Comparison of ENCODE assay signal across 22 cellular contexts in genomic region chrX:20740443-20740842, GRCh38.
DNase-seq lines count a peak whose midpoint lies in the region; ATAC-seq, FAIRE-seq and TF ChIP-seq lines count a peak whose summit lies in the region.
"Had no signal": no experiment of that assay in that cellular context is flagged by ENCODE, and none has a peak within 500 bp of the region (broad histone marks: within the 10 kb centered on the region; RNA-seq: fewer than 3 reads in every experiment).

No MANE protein-coding gene starts in this region.

- FAIRE-seq in D721Med (lab: Jason Lieb, UNC) = no peak
- FAIRE-seq: GM12878 had no signal

- H3K36me3 ChIP-seq in endodermal cell (ENCODE audit: control insufficient read depth, insufficient read depth, low read length) (no peaks in the 10 kb centered on the region), neural progenitor cell (no peaks in the 10 kb centered on the region), mammary epithelial cell (ENCODE audit: insufficient read depth, low read length) (no peaks in the 10 kb centered on the region)

- H3K27me3 ChIP-seq in endodermal cell (ENCODE audit: control insufficient read depth, insufficient read depth, low read length, poor library complexity, severe bottlenecking) (no peaks in the 10 kb centered on the region), neural progenitor cell (no peaks in the 10 kb centered on the region), mammary epithelial cell (ENCODE audit: insufficient read depth, low read length) (no peaks in the 10 kb centered on the region)

- H3K9ac ChIP-seq in endodermal cell (ENCODE audit: extremely low read depth, low read length, poor library complexity, severe bottlenecking) (no peak overlapping the region), neural progenitor cell (no peak overlapping the region), mammary epithelial cell (ENCODE audit: insufficient read depth, low read length) (no peak overlapping the region)
- H3K9ac ChIP-seq: GM23248 had no signal

- H3K79me2 ChIP-seq in neural progenitor cell (ENCODE audit: low read depth) (no peaks in the 10 kb centered on the region), mammary epithelial cell (ENCODE audit: insufficient read depth, low read length) (no peaks in the 10 kb centered on the region)

- no peak overlapping the region for H3K27ac Mint-ChIP-seq in activated CD4-positive, alpha-beta T cell treated with anti-CD3 and anti-CD28 coated beads for 36 hours
- no peak overlapping the region for H3K27ac Mint-ChIP-seq in endodermal cell
- H3K27ac Mint-ChIP-seq in neural progenitor cell = no peak overlapping the region
- H3K27ac Mint-ChIP-seq: CD14-positive monocyte had no signal

- no TSS peak for BruUV-seq in mammary epithelial cell (replicated peaks; lab: Mats Ljungman, UMichigan)

- peak; percentile 5 for DNase-seq in activated CD4-positive, alpha-beta T cell treated with anti-CD3 and anti-CD28 coated beads for 36 hours
- no peak for DNase-seq in activated CD4-positive, alpha-beta T cell treated with anti-CD3 and anti-CD28 coated beads for 4 hours
- peak; percentile 20 for DNase-seq in HT-29 (ENCODE audit: low spot score)
- DNase-seq in endodermal cell = peak; percentile 49
- peak; percentile 21 for DNase-seq in neural progenitor cell (ENCODE audit: low spot score)
- DNase-seq in mammary epithelial cell = no peak
- no peak for DNase-seq in NCI-H2107 treated with DMSO at 0.1 percent for 48 hours (lab: John Stamatoyannopoulos, UW; ENCODE audit: unreplicated experiment)
- DNase-seq in D721Med (ENCODE audit: insufficient read length, low spot score) = no peak
- DNase-seq: AML-193, COR-L47, GM23248, KBM-7, NCI-H1105, NCI-H187, NCI-H2171, NCI-H69, PC-9, SIG-M5, T-helper 1 cell had no signal

- H3K27me3 Mint-ChIP-seq in activated CD4-positive, alpha-beta T cell treated with anti-CD3 and anti-CD28 coated beads for 36 hours = peaks cover 5% of the 10 kb centered on the region
- H3K27me3 Mint-ChIP-seq in endodermal cell (ENCODE audit: insufficient read depth) (no peaks in the 10 kb centered on the region), neural progenitor cell (ENCODE audit: insufficient read depth, low read depth) (no peaks in the 10 kb centered on the region)

- dilution Hi-C loops in mammary epithelial cell (cut with HindIII; ENCODE audit: low sequenced_read_pairs) = no loop called here

- H3K27ac ChIP-seq in endodermal cell (ENCODE audit: low read depth, low read length) (no peak overlapping the region), neural progenitor cell (no peak overlapping the region), mammary epithelial cell (ENCODE audit: insufficient read depth, low read depth, low read length) (no peak overlapping the region)
- H3K27ac ChIP-seq: GM23248, PC-9, RWPE1 had no signal

- peaks cover 5% of the 10 kb centered on the region for H3K4me1 Mint-ChIP-seq in activated CD4-positive, alpha-beta T cell treated with anti-CD3 and anti-CD28 coated beads for 36 hours
- H3K4me1 Mint-ChIP-seq in endodermal cell (peaks cover 3% of the 10 kb centered on the region), neural progenitor cell (no peaks in the 10 kb centered on the region)
- H3K4me1 Mint-ChIP-seq: CD14-positive monocyte had no signal

- H3K9me3 ChIP-seq in endodermal cell (ENCODE audit: control insufficient read depth, low read length) (no peaks in the 10 kb centered on the region), neural progenitor cell (ENCODE audit: low read depth) (no peaks in the 10 kb centered on the region), mammary epithelial cell (replicated peaks; ENCODE audit: insufficient read depth, low read length) (no peaks in the 10 kb centered on the region)

- H3K4me1 ChIP-seq in endodermal cell (ENCODE audit: control insufficient read depth, insufficient read depth, low read length) (no peaks in the 10 kb centered on the region), neural progenitor cell (no peaks in the 10 kb centered on the region), mammary epithelial cell (ENCODE audit: insufficient read depth, low read length) (no peaks in the 10 kb centered on the region)

- no peaks in the 10 kb centered on the region for H3K36me3 Mint-ChIP-seq in activated CD4-positive, alpha-beta T cell treated with anti-CD3 and anti-CD28 coated beads for 36 hours (ENCODE audit: low read depth)
- H3K36me3 Mint-ChIP-seq in endodermal cell (ENCODE audit: low read depth) = no peaks in the 10 kb centered on the region
- no peaks in the 10 kb centered on the region for H3K36me3 Mint-ChIP-seq in neural progenitor cell
- H3K36me3 Mint-ChIP-seq: CD14-positive monocyte had no signal

- H2AFZ ChIP-seq in neural progenitor cell (replicated peaks) (no peak overlapping the region), mammary epithelial cell (ENCODE audit: low read depth, low read length) (no peak overlapping the region)
- H2AFZ ChIP-seq: GM23248, PC-9 had no signal

- H3K4me2 ChIP-seq in neural progenitor cell = no peak overlapping the region
- no peak overlapping the region for H3K4me2 ChIP-seq in mammary epithelial cell (ENCODE audit: insufficient read depth, low read depth, low read length)
- H3K4me2 ChIP-seq: PC-9 had no signal

- no peaks in the 10 kb centered on the region for H3K9me3 Mint-ChIP-seq in activated CD4-positive, alpha-beta T cell treated with anti-CD3 and anti-CD28 coated beads for 36 hours (ENCODE audit: low read depth)
- no peaks in the 10 kb centered on the region for H3K9me3 Mint-ChIP-seq in endodermal cell
- no peaks in the 10 kb centered on the region for H3K9me3 Mint-ChIP-seq in neural progenitor cell
- H3K9me3 Mint-ChIP-seq: CD14-positive monocyte had no signal

- POLR2A ChIA-PET in activated CD4-positive, alpha-beta T cell treated with anti-CD3 and anti-CD28 coated beads for 36 hours (lab: Charles Lee) = no interaction called here

- intact Hi-C loops in activated CD4-positive, alpha-beta T cell treated with anti-CD3 and anti-CD28 coated beads for 36 hours (cut with DNase I, micrococcal nuclease) = loop anchor here in 1 of 2 experiments (2.0 kb wide), 1 partner anchor 210 kb away; no protein-coding TSS in a partner anchor
- intact Hi-C loops in mammary epithelial cell (cut with micrococcal nuclease) = loop anchor here (2.0 kb wide), 1 partner anchor 210 kb away; no protein-coding TSS in a partner anchor

- H3K4me3 Mint-ChIP-seq in activated CD4-positive, alpha-beta T cell treated with anti-CD3 and anti-CD28 coated beads for 36 hours = no peak overlapping the region
- H3K4me3 Mint-ChIP-seq in endodermal cell (no peak overlapping the region), neural progenitor cell (no peak overlapping the region)
- H3K4me3 Mint-ChIP-seq: CD14-positive monocyte had no signal

- in situ Hi-C loops in mammary epithelial cell (cut with MboI; ENCODE audit: low sequenced_read_pairs in 2 of 2) = no loop called here

- H3K4me3 ChIP-seq in endodermal cell (ENCODE audit: low read length) = no peak overlapping the region
- H3K4me3 ChIP-seq in neural progenitor cell = no peak overlapping the region
- no peak overlapping the region for H3K4me3 ChIP-seq in mammary epithelial cell (replicated peaks in 1 of 3; ENCODE audit: insufficient read depth in 1 of 3, low read depth in 2 of 3, low read length in 3 of 3)
- H3K4me3 ChIP-seq: GM12878, GM23248, PC-9 had no signal

- TF ChIP-seq CTCF in endodermal cell (conservative IDR thresholded peaks at IDR 0.05) (peak; percentile 81), neural progenitor cell (IDR thresholded peaks at IDR 0.05) (peak; percentile 36), mammary epithelial cell (conservative IDR thresholded peaks at IDR 0.05 in 1 of 2, IDR thresholded peaks at IDR 0.05 in 1 of 2; ENCODE audit: extremely low read depth in 1 of 2, insufficient read depth in 1 of 2, low read depth in 1 of 2, low read length in 2 of 2) (no peak), D721Med (IDR thresholded peaks at IDR 0.05; ENCODE audit: insufficient read depth, missing control alignments) (no peak)

- no peaks in the 10 kb centered on the region for H3F3A ChIP-seq in neural progenitor cell (ENCODE audit: low read depth)

- WGBS in endodermal cell (ENCODE audit: insufficient coverage in 1 of 2, insufficient read length in 1 of 2), 2 experiments = no CpG with 5 or more reads among the region's 1 CpG
- 33% methylated on average over 1 of the region's 1 CpG for WGBS in mammary epithelial cell (ENCODE audit: low coverage, missing lambda C conversion rate)

- no peak for ATAC-seq in activated CD4-positive, alpha-beta T cell treated with anti-CD3 and anti-CD28 coated beads for 36 hours
- ATAC-seq: GM12878 had no signal

- no peaks in the 10 kb centered on the region for H4K20me1 ChIP-seq in neural progenitor cell (ENCODE audit: low read depth)
- H4K20me1 ChIP-seq in mammary epithelial cell (ENCODE audit: insufficient read depth, low read length) = no peaks in the 10 kb centered on the region

- CTCF ChIA-PET in activated CD4-positive, alpha-beta T cell treated with anti-CD3 and anti-CD28 coated beads for 36 hours (lab: Charles Lee) = no interaction called here
- CTCF ChIA-PET in mammary epithelial cell (lab: Charles Lee; ENCODE audit: low non-redundant PET) = no interaction called here

Comparison
In these comparisons a context has a peak if more than half of its experiments do, and no peak if none do; other contexts are left out.
1. DNase-seq: peak in activated CD4-positive, alpha-beta T cell treated with anti-CD3 and anti-CD28 coated beads for 36 hours (single experiment), HT-29 (single experiment), endodermal cell (single experiment) and neural progenitor cell (single experiment); none in activated CD4-positive, alpha-beta T cell treated with anti-CD3 and anti-CD28 coated beads for 4 hours (0 of 2), mammary epithelial cell (single experiment), NCI-H2107 treated with DMSO at 0.1 percent for 48 hours (single experiment) and D721Med (single experiment).
2. CTCF ChIP-seq: peak in endodermal cell (single experiment) and neural progenitor cell (single experiment); none in mammary epithelial cell (0 of 2) and D721Med (single experiment).